Comparison of ENCODE assay signal across 1 cellular context in genomic region chr7:145168427-145168826, GRCh38.
TF ChIP-seq lines count a peak whose summit lies in the region.

No MANE protein-coding gene starts in this region.

TF ChIP-seq in H1, 55 proteins besides CTCF, POLR2A, EP300 and RAD21:
- TF ChIP-seq, protein P1, sequence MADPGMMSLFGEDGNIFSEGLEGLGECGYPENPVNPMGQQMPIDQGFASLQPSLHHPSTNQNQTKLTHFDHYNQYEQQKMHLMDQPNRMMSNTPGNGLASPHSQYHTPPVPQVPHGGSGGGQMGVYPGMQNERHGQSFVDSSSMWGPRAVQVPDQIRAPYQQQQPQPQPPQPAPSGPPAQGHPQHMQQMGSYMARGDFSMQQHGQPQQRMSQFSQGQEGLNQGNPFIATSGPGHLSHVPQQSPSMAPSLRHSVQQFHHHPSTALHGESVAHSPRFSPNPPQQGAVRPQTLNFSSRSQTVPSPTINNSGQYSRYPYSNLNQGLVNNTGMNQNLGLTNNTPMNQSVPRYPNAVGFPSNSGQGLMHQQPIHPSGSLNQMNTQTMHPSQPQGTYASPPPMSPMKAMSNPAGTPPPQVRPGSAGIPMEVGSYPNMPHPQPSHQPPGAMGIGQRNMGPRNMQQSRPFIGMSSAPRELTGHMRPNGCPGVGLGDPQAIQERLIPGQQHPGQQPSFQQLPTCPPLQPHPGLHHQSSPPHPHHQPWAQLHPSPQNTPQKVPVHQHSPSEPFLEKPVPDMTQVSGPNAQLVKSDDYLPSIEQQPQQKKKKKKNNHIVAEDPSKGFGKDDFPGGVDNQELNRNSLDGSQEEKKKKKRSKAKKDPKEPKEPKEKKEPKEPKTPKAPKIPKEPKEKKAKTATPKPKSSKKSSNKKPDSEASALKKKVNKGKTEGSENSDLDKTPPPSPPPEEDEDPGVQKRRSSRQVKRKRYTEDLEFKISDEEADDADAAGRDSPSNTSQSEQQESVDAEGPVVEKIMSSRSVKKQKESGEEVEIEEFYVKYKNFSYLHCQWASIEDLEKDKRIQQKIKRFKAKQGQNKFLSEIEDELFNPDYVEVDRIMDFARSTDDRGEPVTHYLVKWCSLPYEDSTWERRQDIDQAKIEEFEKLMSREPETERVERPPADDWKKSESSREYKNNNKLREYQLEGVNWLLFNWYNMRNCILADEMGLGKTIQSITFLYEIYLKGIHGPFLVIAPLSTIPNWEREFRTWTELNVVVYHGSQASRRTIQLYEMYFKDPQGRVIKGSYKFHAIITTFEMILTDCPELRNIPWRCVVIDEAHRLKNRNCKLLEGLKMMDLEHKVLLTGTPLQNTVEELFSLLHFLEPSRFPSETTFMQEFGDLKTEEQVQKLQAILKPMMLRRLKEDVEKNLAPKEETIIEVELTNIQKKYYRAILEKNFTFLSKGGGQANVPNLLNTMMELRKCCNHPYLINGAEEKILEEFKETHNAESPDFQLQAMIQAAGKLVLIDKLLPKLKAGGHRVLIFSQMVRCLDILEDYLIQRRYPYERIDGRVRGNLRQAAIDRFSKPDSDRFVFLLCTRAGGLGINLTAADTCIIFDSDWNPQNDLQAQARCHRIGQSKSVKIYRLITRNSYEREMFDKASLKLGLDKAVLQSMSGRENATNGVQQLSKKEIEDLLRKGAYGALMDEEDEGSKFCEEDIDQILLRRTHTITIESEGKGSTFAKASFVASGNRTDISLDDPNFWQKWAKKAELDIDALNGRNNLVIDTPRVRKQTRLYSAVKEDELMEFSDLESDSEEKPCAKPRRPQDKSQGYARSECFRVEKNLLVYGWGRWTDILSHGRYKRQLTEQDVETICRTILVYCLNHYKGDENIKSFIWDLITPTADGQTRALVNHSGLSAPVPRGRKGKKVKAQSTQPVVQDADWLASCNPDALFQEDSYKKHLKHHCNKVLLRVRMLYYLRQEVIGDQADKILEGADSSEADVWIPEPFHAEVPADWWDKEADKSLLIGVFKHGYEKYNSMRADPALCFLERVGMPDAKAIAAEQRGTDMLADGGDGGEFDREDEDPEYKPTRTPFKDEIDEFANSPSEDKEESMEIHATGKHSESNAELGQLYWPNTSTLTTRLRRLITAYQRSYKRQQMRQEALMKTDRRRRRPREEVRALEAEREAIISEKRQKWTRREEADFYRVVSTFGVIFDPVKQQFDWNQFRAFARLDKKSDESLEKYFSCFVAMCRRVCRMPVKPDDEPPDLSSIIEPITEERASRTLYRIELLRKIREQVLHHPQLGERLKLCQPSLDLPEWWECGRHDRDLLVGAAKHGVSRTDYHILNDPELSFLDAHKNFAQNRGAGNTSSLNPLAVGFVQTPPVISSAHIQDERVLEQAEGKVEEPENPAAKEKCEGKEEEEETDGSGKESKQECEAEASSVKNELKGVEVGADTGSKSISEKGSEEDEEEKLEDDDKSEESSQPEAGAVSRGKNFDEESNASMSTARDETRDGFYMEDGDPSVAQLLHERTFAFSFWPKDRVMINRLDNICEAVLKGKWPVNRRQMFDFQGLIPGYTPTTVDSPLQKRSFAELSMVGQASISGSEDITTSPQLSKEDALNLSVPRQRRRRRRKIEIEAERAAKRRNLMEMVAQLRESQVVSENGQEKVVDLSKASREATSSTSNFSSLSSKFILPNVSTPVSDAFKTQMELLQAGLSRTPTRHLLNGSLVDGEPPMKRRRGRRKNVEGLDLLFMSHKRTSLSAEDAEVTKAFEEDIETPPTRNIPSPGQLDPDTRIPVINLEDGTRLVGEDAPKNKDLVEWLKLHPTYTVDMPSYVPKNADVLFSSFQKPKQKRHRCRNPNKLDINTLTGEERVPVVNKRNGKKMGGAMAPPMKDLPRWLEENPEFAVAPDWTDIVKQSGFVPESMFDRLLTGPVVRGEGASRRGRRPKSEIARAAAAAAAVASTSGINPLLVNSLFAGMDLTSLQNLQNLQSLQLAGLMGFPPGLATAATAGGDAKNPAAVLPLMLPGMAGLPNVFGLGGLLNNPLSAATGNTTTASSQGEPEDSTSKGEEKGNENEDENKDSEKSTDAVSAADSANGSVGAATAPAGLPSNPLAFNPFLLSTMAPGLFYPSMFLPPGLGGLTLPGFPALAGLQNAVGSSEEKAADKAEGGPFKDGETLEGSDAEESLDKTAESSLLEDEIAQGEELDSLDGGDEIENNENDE (IDR thresholded peaks at IDR 0.05; ENCODE audit: insufficient replicate concordance, low read length) = no peak
- TF ChIP-seq CREB1 (IDR thresholded peaks at IDR 0.05) (no peak), SIRT6 (IDR thresholded peaks at IDR 0.05; ENCODE audit: low read length) (no peak), NANOG (IDR thresholded peaks at IDR 0.05; ENCODE audit: insufficient read depth, low read depth, low read length, poor library complexity, severe bottlenecking) (no peak), RBBP5 (IDR thresholded peaks at IDR 0.05; ENCODE audit: borderline replicate concordance, low read depth, low read length) (no peak), CHD1 (IDR thresholded peaks at IDR 0.05; ENCODE audit: low read depth, low read length) (no peak), JUN (IDR thresholded peaks at IDR 0.05; ENCODE audit: low read depth, low read length) (no peak)
TF ChIP-seq in H1: peak in this region for 0.
